In genomic region chr12:6773662-6774351, GRCh38 we compare ENCODE assay signal across 1 cellular context.
A peak's percentile ranks its signal among the peaks of the same experiment; 100 is the strongest.
TF ChIP-seq lines count a peak whose summit lies in the region.

No MANE protein-coding gene starts in this region.

TF ChIP-seq in H1, 55 proteins besides CTCF, POLR2A, EP300 and RAD21:
- TF ChIP-seq YY1 (IDR thresholded peaks at IDR 0.05; ENCODE audit: low read depth, low read length), result 0 out of 2 replicates have a peak, but pooled peaks have one; percentile 21
- no peak for TF ChIP-seq TEAD4 (IDR thresholded peaks at IDR 0.05; ENCODE audit: low read depth, low read length)
- no peak for TF ChIP-seq POU5F1 (IDR thresholded peaks at IDR 0.05; ENCODE audit: low read depth, low read length)
- TF ChIP-seq KDM4A (IDR thresholded peaks at IDR 0.05; ENCODE audit: low read depth, low read length, severe bottlenecking), result peak; percentile 59
- no peak for TF ChIP-seq EGR1 (IDR thresholded peaks at IDR 0.05; ENCODE audit: borderline replicate concordance, low read depth, low read length)
- no peak for TF ChIP-seq KDM5A (IDR thresholded peaks at IDR 0.05; ENCODE audit: low read length)
- no peak for TF ChIP-seq E2F6 (IDR thresholded peaks at IDR 0.05)
- 0 out of 2 replicates have a peak, but pooled peaks have one; percentile 52 for TF ChIP-seq RBBP5 (IDR thresholded peaks at IDR 0.05; ENCODE audit: borderline replicate concordance, low read depth, low read length)
- TF ChIP-seq SUZ12 (IDR thresholded peaks at IDR 0.05; ENCODE audit: low read length), result 0 out of 2 replicates have a peak, but pooled peaks have one; percentile 47
- TF ChIP-seq GABPA (IDR thresholded peaks at IDR 0.05; ENCODE audit: borderline replicate concordance, insufficient read depth, low read length), result no peak; the same call in 1 of the 2 replicates
- no peak for TF ChIP-seq USF2 (IDR thresholded peaks at IDR 0.05; ENCODE audit: low read length)
- no peak for TF ChIP-seq ATF2 (IDR thresholded peaks at IDR 0.05; ENCODE audit: low read length)
- no peak for TF ChIP-seq CHD2 (IDR thresholded peaks at IDR 0.05; ENCODE audit: low read length)
- no peak for TF ChIP-seq TAF7 (optimal IDR thresholded peaks at IDR 0.05; ENCODE audit: borderline replicate concordance, low read depth, low read length)
- no peak for TF ChIP-seq SP2 (IDR thresholded peaks at IDR 0.05; ENCODE audit: low read length)
- TF ChIP-seq MAFK (IDR thresholded peaks at IDR 0.05; ENCODE audit: low read depth, low read length), result no peak
- no peak for TF ChIP-seq TBP (IDR thresholded peaks at IDR 0.05; ENCODE audit: low read depth, low read length)
- no peak for TF ChIP-seq CHD1 (IDR thresholded peaks at IDR 0.05; ENCODE audit: low read depth, low read length)
- TF ChIP-seq JUN (IDR thresholded peaks at IDR 0.05; ENCODE audit: low read depth, low read length), result no peak
- no peak for TF ChIP-seq NRF1 (IDR thresholded peaks at IDR 0.05; ENCODE audit: low read depth, low read length)
- TF ChIP-seq POLR2AphosphoS5 (IDR thresholded peaks at IDR 0.05; ENCODE audit: low read depth, low read length), result no peak
- TF ChIP-seq SAP30 (IDR thresholded peaks at IDR 0.05; ENCODE audit: insufficient read depth, insufficient replicate concordance, low read length), result no peak
- TF ChIP-seq FOSL1 (IDR thresholded peaks at IDR 0.05; ENCODE audit: insufficient read depth, low read depth, low read length), result no peak
- no peak for TF ChIP-seq CHD7 (IDR thresholded peaks at IDR 0.05; ENCODE audit: insufficient replicate concordance, low read length)
- TF ChIP-seq TCF12 (IDR thresholded peaks at IDR 0.05; ENCODE audit: low read depth, low read length), result no peak
- TF ChIP-seq HDAC6 (IDR thresholded peaks at IDR 0.05; ENCODE audit: low read depth, low read length), result no peak
- TF ChIP-seq EZH2 (IDR thresholded peaks at IDR 0.05; ENCODE audit: low read depth, low read length, severe bottlenecking), result peak; percentile 70
- no peak for TF ChIP-seq PHF8 (conservative IDR thresholded peaks at IDR 0.05; ENCODE audit: low read depth, low read length)
TF ChIP-seq in H1: peak in this region for 5.
